In the genomic region with DNA sequence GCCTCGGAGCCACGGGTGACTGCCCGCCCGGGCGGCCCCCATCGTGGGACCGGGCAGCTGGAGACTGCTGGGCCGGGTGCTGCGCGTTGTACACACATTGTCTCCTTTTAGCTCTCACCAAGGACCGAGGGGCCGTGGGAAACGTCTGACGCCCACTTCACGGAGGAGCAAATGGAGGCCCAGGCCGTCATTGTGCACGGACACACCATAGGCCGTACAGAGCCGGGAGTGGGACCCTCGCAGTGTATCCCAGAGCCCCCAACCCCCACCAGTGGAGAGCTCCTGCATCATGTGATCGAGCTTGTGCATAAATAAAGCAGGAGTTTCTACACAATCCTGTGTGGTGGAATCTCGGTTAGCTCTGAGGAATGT, we compare ENCODE assay signal across 8 cellular contexts. TPM values are rescaled to one million over a fixed set of nuclear protein-coding genes. Genes with fewer than 3 reads are reported as not detected.
DNase-seq lines count a peak whose midpoint lies in the region; ATAC-seq and TF ChIP-seq lines count a peak whose summit lies in the region.

No MANE protein-coding gene starts in this region.

- H3K4me3 ChIP-seq in left ventricle myocardium inferior (peak overlapping the region; percentile 92), rectal smooth muscle tissue (ENCODE audit: low read length) (peak overlapping the region; percentile 70)

- peak overlapping the region; percentile 77 for H3K4me3 Mint-ChIP-seq in activated CD8-positive, alpha-beta memory T cell treated with anti-CD3 and anti-CD28 coated beads, Interleukin-2, amount 10 ng/mL, durations not matched to agents 7 days and 5 days

- H3K9ac ChIP-seq in rectal smooth muscle tissue (ENCODE audit: low read length): peak overlapping the region; percentile 25

- DNase-seq in DMS114 treated with DMSO at 0.1 percent for 48 hours (lab: John Stamatoyannopoulos, UW; ENCODE audit: unreplicated experiment): peak; percentile 17
- peak; percentile 51 for DNase-seq in activated CD8-positive, alpha-beta memory T cell treated with anti-CD3 and anti-CD28 coated beads, Interleukin-2, amount 10 ng/mL, durations not matched to agents 7 days and 5 days
- peak; percentile 19 for DNase-seq in left ventricle myocardium inferior
- DNase-seq in NCI-H1930 (lab: John Stamatoyannopoulos, UW): no peak
- no peak for DNase-seq in COR-L47 (lab: John Stamatoyannopoulos, UW)

- no peaks in the 10 kb centered on the region for H3K9me3 Mint-ChIP-seq in activated CD8-positive, alpha-beta memory T cell treated with anti-CD3 and anti-CD28 coated beads, Interleukin-2, amount 10 ng/mL, durations not matched to agents 7 days and 5 days (ENCODE audit: low read depth)

- H3K27ac Mint-ChIP-seq in activated CD8-positive, alpha-beta memory T cell treated with anti-CD3 and anti-CD28 coated beads, Interleukin-2, amount 10 ng/mL, durations not matched to agents 7 days and 5 days: peak overlapping the region; percentile 59

- peak overlapping the region; percentile 86 for H3K27ac ChIP-seq in left ventricle myocardium inferior (replicated peaks)
- H3K27ac ChIP-seq in rectal smooth muscle tissue (ENCODE audit: low read depth, low read length): peak overlapping the region; percentile 36

- H3K9me3 ChIP-seq in left ventricle myocardium inferior (replicated peaks): no peaks in the 10 kb centered on the region

- ATAC-seq in HG02870 (IDR thresholded peaks at IDR 0.05; ENCODE audit: unreplicated experiment) (peak; percentile 33), HG03025 (IDR thresholded peaks at IDR 0.05; ENCODE audit: low FRiP score, unreplicated experiment) (no peak)
- no peak for ATAC-seq in activated CD8-positive, alpha-beta memory T cell treated with anti-CD3 and anti-CD28 coated beads, Interleukin-2, amount 10 ng/mL, durations not matched to agents 7 days and 5 days

- H3K4me1 ChIP-seq in left ventricle myocardium inferior: peaks cover 21% of the 10 kb centered on the region
- H3K4me1 ChIP-seq in rectal smooth muscle tissue (ENCODE audit: control insufficient read depth, insufficient read depth, low read length): peaks cover 8% of the 10 kb centered on the region

- H3K36me3 Mint-ChIP-seq in activated CD8-positive, alpha-beta memory T cell treated with anti-CD3 and anti-CD28 coated beads, Interleukin-2, amount 10 ng/mL, durations not matched to agents 7 days and 5 days: peaks cover 11% of the 10 kb centered on the region

- H3K36me3 ChIP-seq in left ventricle myocardium inferior: peaks cover 17% of the 10 kb centered on the region
- no peaks in the 10 kb centered on the region for H3K36me3 ChIP-seq in rectal smooth muscle tissue (ENCODE audit: control insufficient read depth, insufficient read depth, low read length)

- intact Hi-C loops in left ventricle myocardium inferior (cut with micrococcal nuclease): no loop called here

- CTCF ChIA-PET in activated CD8-positive, alpha-beta memory T cell treated with anti-CD3 and anti-CD28 coated beads, Interleukin-2, amount 10 ng/mL, durations not matched to agents 7 days and 5 days (lab: Charles Lee): interaction anchor here (1.0 to 2.7 kb wide), 10 partner anchors 9 to 438 kb away, joined by 3 to 10 read pairs (median 6); partner anchors contain the start of gene RGS10

- H3K4me1 Mint-ChIP-seq in activated CD8-positive, alpha-beta memory T cell treated with anti-CD3 and anti-CD28 coated beads, Interleukin-2, amount 10 ng/mL, durations not matched to agents 7 days and 5 days: peaks cover 34% of the 10 kb centered on the region

- H3K27me3 ChIP-seq in left ventricle myocardium inferior (ENCODE audit: low read depth) (no peaks in the 10 kb centered on the region), rectal smooth muscle tissue (ENCODE audit: control insufficient read depth, insufficient read depth, low read length) (no peaks in the 10 kb centered on the region)

- peaks cover 2% of the 10 kb centered on the region for H3K27me3 Mint-ChIP-seq in activated CD8-positive, alpha-beta memory T cell treated with anti-CD3 and anti-CD28 coated beads, Interleukin-2, amount 10 ng/mL, durations not matched to agents 7 days and 5 days

- no peak for TF ChIP-seq CTCF in left ventricle myocardium inferior (IDR thresholded peaks at IDR 0.05; ENCODE audit: borderline replicate concordance)

RNA-seq across cellular contexts. Expression of gene DENND10, which starts 0.7 kb away (rescaled TPM):
- 10 to 100 TPM; 41.2 to 47.4 TPM for total RNA-seq in activated CD8-positive, alpha-beta memory T cell treated with anti-CD3 and anti-CD28 coated beads, Interleukin-2, amount 10 ng/mL, durations not matched to agents 7 days and 5 days
- 18.3 TPM for total RNA-seq in left ventricle myocardium inferior

RNA-seq across cellular contexts. Expression of gene EIF3A, which starts 24.0 kb away (rescaled TPM):
- total RNA-seq in activated CD8-positive, alpha-beta memory T cell treated with anti-CD3 and anti-CD28 coated beads, Interleukin-2, amount 10 ng/mL, durations not matched to agents 7 days and 5 days: 100 to 1,000 TPM; 131 to 162 TPM
- total RNA-seq in left ventricle myocardium inferior: 103 TPM

Comparison
In these comparisons a context has a peak if more than half of its experiments do, and no peak if none do; other contexts are left out.
1. DNase-seq: peak in DMS114 treated with DMSO at 0.1 percent for 48 hours (single experiment), activated CD8-positive, alpha-beta memory T cell treated with anti-CD3 and anti-CD28 coated beads, Interleukin-2, amount 10 ng/mL, durations not matched to agents 7 days and 5 days (single experiment) and left ventricle myocardium inferior (single experiment); none in NCI-H1930 (0 of 2) and COR-L47 (single experiment).